1 cellular context compared by ENCODE assay signal in genomic region chr14:99240512-99241313, GRCh38.
TF ChIP-seq lines count a peak whose summit lies in the region.

No MANE protein-coding gene starts in this region.

TF ChIP-seq in GM12891, 5 proteins besides CTCF, POLR2A, EP300 and RAD21:
- no peak for TF ChIP-seq PAX5 (IDR thresholded peaks at IDR 0.05; ENCODE audit: insufficient read depth, low read length, severe bottlenecking)
- TF ChIP-seq POU2F2 (IDR thresholded peaks at IDR 0.05; ENCODE audit: low read depth, low read length): no peak
- TF ChIP-seq POLR2AphosphoS5 (IDR thresholded peaks at IDR 0.05; ENCODE audit: low read depth, low read length): no peak
- TF ChIP-seq TAF1 (IDR thresholded peaks at IDR 0.05; ENCODE audit: low read depth, low read length): no peak
- no peak for TF ChIP-seq SPI1 (IDR thresholded peaks at IDR 0.05; ENCODE audit: low read depth, low read length)
TF ChIP-seq in GM12891: peak in this region for 0.
